ENCODE assay signal across 1 cellular context in the genomic region with DNA sequence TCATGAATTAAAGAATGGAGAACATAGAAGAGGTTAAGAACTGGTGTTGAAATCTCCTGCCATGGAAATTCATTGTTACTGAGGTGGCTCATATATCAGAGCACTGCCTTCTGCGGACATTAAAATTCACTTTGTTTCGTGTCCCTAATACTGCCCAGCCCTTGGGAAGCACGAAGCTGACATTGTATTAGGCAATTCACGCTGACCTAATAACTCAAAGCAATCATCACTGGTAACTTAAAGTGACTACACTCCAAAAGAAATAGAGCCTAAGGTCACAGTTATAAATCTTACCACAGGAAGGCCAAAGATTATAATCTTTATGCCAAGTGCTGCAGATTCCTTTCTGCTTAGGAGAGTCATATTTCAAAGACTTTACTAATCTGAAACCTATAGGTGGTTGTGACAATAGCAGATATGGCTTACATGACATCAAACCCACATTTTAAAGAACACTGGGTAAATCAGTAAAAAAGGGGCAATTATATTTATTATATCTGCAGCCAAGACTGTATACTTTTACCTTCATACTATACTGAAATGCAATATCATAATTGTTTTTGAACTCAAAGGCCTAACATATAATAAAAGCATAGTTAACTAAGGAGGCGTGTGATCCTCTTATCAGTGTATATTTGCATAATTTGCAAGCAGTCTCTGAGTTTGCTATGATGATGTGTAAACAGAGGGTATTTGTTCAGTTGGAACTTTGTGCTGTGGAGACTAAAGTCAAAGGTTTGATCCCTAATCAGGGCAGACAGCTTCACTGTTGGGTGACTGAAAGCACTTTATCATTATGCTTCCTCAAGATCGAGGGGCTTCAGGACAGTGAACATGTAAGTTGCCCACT.
TF ChIP-seq lines count a peak whose summit lies in the region.

No MANE protein-coding gene starts in this region.

TF ChIP-seq in HEK293, 187 proteins besides CTCF, POLR2A, EP300 and RAD21 (continued from another document and continues in another):
- TF ChIP-seq, protein P1, sequence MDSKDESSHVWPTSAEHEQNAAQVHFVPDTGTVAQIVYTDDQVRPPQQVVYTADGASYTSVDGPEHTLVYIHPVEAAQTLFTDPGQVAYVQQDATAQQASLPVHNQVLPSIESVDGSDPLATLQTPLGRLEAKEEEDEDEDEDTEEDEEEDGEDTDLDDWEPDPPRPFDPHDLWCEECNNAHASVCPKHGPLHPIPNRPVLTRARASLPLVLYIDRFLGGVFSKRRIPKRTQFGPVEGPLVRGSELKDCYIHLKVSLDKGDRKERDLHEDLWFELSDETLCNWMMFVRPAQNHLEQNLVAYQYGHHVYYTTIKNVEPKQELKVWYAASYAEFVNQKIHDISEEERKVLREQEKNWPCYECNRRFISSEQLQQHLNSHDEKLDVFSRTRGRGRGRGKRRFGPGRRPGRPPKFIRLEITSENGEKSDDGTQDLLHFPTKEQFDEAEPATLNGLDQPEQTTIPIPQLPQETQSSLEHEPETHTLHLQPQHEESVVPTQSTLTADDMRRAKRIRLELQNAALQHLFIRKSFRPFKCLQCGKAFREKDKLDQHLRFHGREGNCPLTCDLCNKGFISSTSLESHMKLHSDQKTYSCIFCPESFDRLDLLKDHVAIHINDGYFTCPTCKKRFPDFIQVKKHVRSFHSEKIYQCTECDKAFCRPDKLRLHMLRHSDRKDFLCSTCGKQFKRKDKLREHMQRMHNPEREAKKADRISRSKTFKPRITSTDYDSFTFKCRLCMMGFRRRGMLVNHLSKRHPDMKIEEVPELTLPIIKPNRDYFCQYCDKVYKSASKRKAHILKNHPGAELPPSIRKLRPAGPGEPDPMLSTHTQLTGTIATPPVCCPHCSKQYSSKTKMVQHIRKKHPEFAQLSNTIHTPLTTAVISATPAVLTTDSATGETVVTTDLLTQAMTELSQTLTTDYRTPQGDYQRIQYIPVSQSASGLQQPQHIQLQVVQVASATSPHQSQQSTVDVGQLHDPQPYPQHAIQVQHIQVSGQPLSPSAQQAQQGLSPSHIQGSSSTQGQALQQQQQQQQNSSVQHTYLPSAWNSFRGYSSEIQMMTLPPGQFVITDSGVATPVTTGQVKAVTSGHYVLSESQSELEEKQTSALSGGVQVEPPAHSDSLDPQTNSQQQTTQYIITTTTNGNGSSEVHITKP (tag by site-specific recombination; IDR thresholded peaks at IDR 0.05): peak; percentile 41; the same call in 1 of the 2 replicates
- TF ChIP-seq ZBTB1 (tag by site-specific recombination; IDR thresholded peaks at IDR 0.05): peak; percentile 94
- TF ChIP-seq, protein P2, sequence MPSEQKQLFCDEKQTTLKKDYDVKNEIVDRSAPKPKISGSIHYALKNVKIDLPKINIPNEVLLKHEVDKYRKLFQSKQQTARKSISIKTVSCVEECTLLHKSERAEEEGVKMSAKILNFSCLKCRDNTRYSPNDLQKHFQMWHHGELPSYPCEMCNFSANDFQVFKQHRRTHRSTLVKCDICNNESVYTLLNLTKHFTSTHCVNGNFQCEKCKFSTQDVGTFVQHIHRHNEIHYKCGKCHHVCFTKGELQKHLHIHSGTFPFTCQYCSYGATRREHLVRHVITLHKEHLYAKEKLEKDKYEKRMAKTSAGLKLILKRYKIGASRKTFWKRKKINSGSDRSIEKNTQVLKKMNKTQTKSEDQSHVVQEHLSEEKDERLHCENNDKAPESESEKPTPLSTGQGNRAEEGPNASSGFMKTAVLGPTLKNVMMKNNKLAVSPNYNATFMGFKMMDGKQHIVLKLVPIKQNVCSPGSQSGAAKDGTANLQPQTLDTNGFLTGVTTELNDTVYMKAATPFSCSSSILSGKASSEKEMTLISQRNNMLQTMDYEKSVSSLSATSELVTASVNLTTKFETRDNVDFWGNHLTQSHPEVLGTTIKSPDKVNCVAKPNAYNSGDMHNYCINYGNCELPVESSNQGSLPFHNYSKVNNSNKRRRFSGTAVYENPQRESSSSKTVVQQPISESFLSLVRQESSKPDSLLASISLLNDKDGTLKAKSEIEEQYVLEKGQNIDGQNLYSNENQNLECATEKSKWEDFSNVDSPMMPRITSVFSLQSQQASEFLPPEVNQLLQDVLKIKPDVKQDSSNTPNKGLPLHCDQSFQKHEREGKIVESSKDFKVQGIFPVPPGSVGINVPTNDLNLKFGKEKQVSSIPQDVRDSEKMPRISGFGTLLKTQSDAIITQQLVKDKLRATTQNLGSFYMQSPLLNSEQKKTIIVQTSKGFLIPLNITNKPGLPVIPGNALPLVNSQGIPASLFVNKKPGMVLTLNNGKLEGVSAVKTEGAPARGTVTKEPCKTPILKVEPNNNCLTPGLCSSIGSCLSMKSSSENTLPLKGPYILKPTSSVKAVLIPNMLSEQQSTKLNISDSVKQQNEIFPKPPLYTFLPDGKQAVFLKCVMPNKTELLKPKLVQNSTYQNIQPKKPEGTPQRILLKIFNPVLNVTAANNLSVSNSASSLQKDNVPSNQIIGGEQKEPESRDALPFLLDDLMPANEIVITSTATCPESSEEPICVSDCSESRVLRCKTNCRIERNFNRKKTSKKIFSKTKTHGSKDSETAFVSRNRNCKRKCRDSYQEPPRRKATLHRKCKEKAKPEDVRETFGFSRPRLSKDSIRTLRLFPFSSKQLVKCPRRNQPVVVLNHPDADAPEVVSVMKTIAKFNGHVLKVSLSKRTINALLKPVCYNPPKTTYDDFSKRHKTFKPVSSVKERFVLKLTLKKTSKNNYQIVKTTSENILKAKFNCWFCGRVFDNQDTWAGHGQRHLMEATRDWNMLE (tag by site-specific recombination; conservative IDR thresholded peaks at IDR 0.05; ENCODE audit: low read depth): peak; percentile 52; the same call in 1 of the 2 replicates
- TF ChIP-seq EGR2 (tag by site-specific recombination; IDR thresholded peaks at IDR 0.05; ENCODE audit: low read depth): no peak
- TF ChIP-seq ZNF792 (tag by site-specific recombination; IDR thresholded peaks at IDR 0.05): 0 out of 2 replicates have a peak, but pooled peaks have one; percentile 12
- TF ChIP-seq TCF7L2 (IDR thresholded peaks at IDR 0.05; ENCODE audit: borderline replicate concordance, low read depth, low read length): peak; percentile 99
- TF ChIP-seq, protein P3, sequence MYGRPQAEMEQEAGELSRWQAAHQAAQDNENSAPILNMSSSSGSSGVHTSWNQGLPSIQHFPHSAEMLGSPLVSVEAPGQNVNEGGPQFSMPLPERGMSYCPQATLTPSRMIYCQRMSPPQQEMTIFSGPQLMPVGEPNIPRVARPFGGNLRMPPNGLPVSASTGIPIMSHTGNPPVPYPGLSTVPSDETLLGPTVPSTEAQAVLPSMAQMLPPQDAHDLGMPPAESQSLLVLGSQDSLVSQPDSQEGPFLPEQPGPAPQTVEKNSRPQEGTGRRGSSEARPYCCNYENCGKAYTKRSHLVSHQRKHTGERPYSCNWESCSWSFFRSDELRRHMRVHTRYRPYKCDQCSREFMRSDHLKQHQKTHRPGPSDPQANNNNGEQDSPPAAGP (tag by site-specific recombination; IDR thresholded peaks at IDR 0.05): no peak
- TF ChIP-seq IKZF3 (tag by site-specific recombination; IDR thresholded peaks at IDR 0.05): peak; percentile 99
- TF ChIP-seq KLF10 (tag by site-specific recombination; IDR thresholded peaks at IDR 0.05): peak; percentile 95
- TF ChIP-seq, protein P4, sequence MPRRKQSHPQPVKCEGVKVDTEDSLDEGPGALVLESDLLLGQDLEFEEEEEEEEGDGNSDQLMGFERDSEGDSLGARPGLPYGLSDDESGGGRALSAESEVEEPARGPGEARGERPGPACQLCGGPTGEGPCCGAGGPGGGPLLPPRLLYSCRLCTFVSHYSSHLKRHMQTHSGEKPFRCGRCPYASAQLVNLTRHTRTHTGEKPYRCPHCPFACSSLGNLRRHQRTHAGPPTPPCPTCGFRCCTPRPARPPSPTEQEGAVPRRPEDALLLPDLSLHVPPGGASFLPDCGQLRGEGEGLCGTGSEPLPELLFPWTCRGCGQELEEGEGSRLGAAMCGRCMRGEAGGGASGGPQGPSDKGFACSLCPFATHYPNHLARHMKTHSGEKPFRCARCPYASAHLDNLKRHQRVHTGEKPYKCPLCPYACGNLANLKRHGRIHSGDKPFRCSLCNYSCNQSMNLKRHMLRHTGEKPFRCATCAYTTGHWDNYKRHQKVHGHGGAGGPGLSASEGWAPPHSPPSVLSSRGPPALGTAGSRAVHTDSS (tag by site-specific recombination; IDR thresholded peaks at IDR 0.05): peak; percentile 34; the same call in 1 of the 2 replicates
- peak; percentile 64 for TF ChIP-seq ZNF600 (tag by site-specific recombination; IDR thresholded peaks at IDR 0.05)
- TF ChIP-seq, protein P5, sequence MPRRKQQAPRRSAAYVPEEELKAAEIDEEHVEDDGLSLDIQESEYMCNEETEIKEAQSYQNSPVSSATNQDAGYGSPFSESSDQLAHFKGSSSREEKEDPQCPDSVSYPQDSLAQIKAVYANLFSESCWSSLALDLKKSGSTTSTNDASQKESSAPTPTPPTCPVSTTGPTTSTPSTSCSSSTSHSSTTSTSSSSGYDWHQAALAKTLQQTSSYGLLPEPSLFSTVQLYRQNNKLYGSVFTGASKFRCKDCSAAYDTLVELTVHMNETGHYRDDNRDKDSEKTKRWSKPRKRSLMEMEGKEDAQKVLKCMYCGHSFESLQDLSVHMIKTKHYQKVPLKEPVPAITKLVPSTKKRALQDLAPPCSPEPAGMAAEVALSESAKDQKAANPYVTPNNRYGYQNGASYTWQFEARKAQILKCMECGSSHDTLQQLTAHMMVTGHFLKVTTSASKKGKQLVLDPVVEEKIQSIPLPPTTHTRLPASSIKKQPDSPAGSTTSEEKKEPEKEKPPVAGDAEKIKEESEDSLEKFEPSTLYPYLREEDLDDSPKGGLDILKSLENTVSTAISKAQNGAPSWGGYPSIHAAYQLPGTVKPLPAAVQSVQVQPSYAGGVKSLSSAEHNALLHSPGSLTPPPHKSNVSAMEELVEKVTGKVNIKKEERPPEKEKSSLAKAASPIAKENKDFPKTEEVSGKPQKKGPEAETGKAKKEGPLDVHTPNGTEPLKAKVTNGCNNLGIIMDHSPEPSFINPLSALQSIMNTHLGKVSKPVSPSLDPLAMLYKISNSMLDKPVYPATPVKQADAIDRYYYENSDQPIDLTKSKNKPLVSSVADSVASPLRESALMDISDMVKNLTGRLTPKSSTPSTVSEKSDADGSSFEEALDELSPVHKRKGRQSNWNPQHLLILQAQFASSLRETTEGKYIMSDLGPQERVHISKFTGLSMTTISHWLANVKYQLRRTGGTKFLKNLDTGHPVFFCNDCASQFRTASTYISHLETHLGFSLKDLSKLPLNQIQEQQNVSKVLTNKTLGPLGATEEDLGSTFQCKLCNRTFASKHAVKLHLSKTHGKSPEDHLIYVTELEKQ (tag by site-specific recombination; IDR thresholded peaks at IDR 0.05; ENCODE audit: borderline replicate concordance): peak; percentile 81
- no peak for TF ChIP-seq ZNF426 (tag by site-specific recombination; IDR thresholded peaks at IDR 0.05)
- no peak for TF ChIP-seq ZNF549 (tag by site-specific recombination; IDR thresholded peaks at IDR 0.05)
- TF ChIP-seq ZNF133 (tag by site-specific recombination; IDR thresholded peaks at IDR 0.05): no peak
- TF ChIP-seq KLF7 (tag by site-specific recombination; IDR thresholded peaks at IDR 0.05; ENCODE audit: borderline replicate concordance): peak; percentile 72; the same call in 1 of the 2 replicates
- no peak for TF ChIP-seq KLF1 (tag by site-specific recombination; IDR thresholded peaks at IDR 0.05)
- TF ChIP-seq, protein P6, sequence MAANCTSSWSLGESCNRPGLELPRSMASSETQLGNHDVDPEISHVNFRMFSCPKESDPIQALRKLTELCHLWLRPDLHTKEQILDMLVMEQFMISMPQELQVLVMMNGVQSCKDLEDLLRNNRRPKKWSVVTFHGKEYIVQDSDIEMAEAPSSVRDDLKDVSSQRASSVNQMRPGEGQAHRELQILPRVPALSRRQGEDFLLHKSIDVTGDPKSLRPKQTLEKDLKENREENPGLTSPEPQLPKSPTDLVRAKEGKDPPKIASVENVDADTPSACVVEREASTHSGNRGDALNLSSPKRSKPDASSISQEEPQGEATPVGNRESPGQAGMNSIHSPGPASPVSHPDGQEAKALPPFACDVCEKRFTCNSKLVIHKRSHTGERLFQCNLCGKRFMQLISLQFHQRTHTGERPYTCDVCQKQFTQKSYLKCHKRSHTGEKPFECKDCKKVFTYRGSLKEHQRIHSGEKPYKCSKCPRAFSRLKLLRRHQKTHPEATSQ (tag by site-specific recombination; IDR thresholded peaks at IDR 0.05): 0 out of 2 replicates have a peak, but pooled peaks have one; percentile 27
- no peak for TF ChIP-seq ZNF677 (tag by site-specific recombination; IDR thresholded peaks at IDR 0.05)
- peak; percentile 85 for TF ChIP-seq WT1 (tag by site-specific recombination; IDR thresholded peaks at IDR 0.05)
- TF ChIP-seq ZNF433 (tag by site-specific recombination; IDR thresholded peaks at IDR 0.05; ENCODE audit: low read depth): no peak
- TF ChIP-seq ZBTB17 (tag by site-specific recombination; IDR thresholded peaks at IDR 0.05): peak; percentile 92
- no peak for TF ChIP-seq ZNF302 (tag by site-specific recombination; IDR thresholded peaks at IDR 0.05; ENCODE audit: low read depth)
- TF ChIP-seq ZNF776 (tag by site-specific recombination; IDR thresholded peaks at IDR 0.05; ENCODE audit: borderline replicate concordance): no peak
- no peak; the same call in 1 of the 2 replicates for TF ChIP-seq ZNF335 (tag by site-specific recombination; conservative IDR thresholded peaks at IDR 0.05)
- TF ChIP-seq ZNF211 (tag by site-specific recombination; IDR thresholded peaks at IDR 0.05; ENCODE audit: low read depth): no peak
- TF ChIP-seq SCRT2 (tag by site-specific recombination; IDR thresholded peaks at IDR 0.05): peak; percentile 35
- peak; percentile 77; the same call in 1 of the 2 replicates for TF ChIP-seq ZNF391 (tag by site-specific recombination; IDR thresholded peaks at IDR 0.05; ENCODE audit: borderline replicate concordance, low read depth)
- no peak for TF ChIP-seq ZNF169 (tag by site-specific recombination; IDR thresholded peaks at IDR 0.05)
- TF ChIP-seq ZIC2 (tag by site-specific recombination; IDR thresholded peaks at IDR 0.05): peak; percentile 65
- TF ChIP-seq ZNF610 (tag by site-specific recombination; IDR thresholded peaks at IDR 0.05; ENCODE audit: borderline replicate concordance): 0 out of 2 replicates have a peak, but pooled peaks have one; percentile 34
- 0 out of 2 replicates have a peak, but pooled peaks have one; percentile 42 for TF ChIP-seq KLF16 (tag by site-specific recombination; IDR thresholded peaks at IDR 0.05)
- TF ChIP-seq OVOL3 (tag by site-specific recombination; IDR thresholded peaks at IDR 0.05): peak; percentile 87; the same call in 1 of the 2 replicates
- TF ChIP-seq ZNF629 (tag by site-specific recombination; IDR thresholded peaks at IDR 0.05): peak; percentile 98
- no peak for TF ChIP-seq ZNF529 (tag by site-specific recombination; IDR thresholded peaks at IDR 0.05; ENCODE audit: insufficient replicate concordance)
- no peak for TF ChIP-seq RBAK (tag by site-specific recombination; IDR thresholded peaks at IDR 0.05)
